ENCODE assay signal across 9 cellular contexts in the genomic region with DNA sequence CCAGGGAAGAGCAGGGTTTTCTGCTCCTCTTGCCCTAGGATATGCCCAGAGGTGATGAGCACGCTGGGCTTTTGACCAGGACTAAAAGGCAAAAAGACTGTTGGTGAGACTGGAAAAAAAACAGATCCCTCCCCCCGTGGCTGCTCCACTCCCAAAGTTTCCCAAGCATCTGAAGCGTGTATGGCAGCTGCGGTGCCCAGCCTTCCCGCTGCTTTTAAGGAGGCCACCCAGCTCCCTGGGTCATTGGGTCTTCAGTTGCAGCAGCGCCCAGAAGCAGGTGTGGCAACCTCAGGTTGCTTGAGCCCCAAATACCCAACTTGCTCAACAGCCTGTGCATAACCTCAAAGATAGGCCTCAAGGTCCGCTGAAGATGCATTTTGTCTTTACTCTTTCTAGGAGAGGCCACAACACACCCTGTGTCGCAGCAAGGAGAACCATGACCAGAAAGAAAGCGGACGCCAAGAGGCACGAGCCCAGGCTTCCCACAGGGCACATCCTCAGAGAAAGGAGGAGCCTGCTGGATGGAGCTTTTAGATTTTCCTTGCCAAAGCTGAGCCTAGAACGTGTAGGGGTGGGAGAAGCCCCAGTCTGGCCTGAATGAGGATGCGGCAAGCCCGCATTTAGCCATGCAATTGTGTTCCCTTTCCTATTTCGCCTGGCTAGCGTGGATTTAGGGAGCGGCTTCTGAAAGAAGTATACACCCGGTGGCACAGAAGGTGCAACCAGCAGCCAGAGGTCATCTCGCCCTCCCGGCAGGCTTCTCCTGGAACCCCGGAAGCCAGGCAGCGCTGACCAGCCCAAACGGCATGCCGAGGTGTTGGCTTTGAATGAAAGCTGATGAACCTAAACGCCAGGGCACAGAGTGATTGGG. TPM values are rescaled to one million over a fixed set of nuclear protein-coding genes. Genes with fewer than 3 reads are reported as not detected.
A peak's percentile ranks its signal among the peaks of the same experiment; 100 is the strongest.
DNase-seq lines count a peak whose midpoint lies in the region; ATAC-seq and TF ChIP-seq lines count a peak whose summit lies in the region.
"Had no signal": no experiment of that assay in that cellular context is flagged by ENCODE, and none has a peak within 500 bp of the region (broad histone marks: within the 10 kb centered on the region; RNA-seq: fewer than 3 reads in every experiment).

No MANE protein-coding gene starts in this region.

- intact Hi-C loops in CD14-positive monocyte (cut with micrococcal nuclease) (no loop called here), testis (cut with DNase I; ENCODE audit: low total_unique reads) (no loop called here)

- WGBS in HUES64, result 77% methylated on average over 25 of the region's 25 CpGs
- 49 to 57% methylated on average over 22 to 25 of the region's 25 CpGs for WGBS in testis, 2 donors

- H3K4me1 Mint-ChIP-seq in CD14-positive monocyte, result peaks cover 35% of the 10 kb centered on the region
- H3K4me1 Mint-ChIP-seq in nephron progenitor cell, result peaks cover 87% of the 10 kb centered on the region

- peak overlapping the region; percentile 89 to 97 for H3K4me3 Mint-ChIP-seq in CD14-positive monocyte
- peak overlapping the region; percentile 95 for H3K4me3 Mint-ChIP-seq in nephron progenitor cell

- no peak for ATAC-seq in HG03045 (IDR thresholded peaks at IDR 0.05; ENCODE audit: unreplicated experiment)

- H3K27ac Mint-ChIP-seq in CD14-positive monocyte (no peak overlapping the region), nephron progenitor cell (peak overlapping the region; percentile 65)

- H3K9ac ChIP-seq in HUES64 (ENCODE audit: low read depth, low read length) (no peak overlapping the region), duodenal mucosa (ENCODE audit: low read depth in 1 of 2, low read length in 2 of 2) (no peak overlapping the region)

- H3K9me3 ChIP-seq in HUES64 (ENCODE audit: insufficient read depth, low read depth, low read length) (no peaks in the 10 kb centered on the region), duodenal mucosa (ENCODE audit: control insufficient read depth in 1 of 2, low read length in 2 of 2) (no peaks in the 10 kb centered on the region), testis (no peaks in the 10 kb centered on the region)

- no peaks in the 10 kb centered on the region for H3K36me3 ChIP-seq in HUES64 (ENCODE audit: insufficient read depth, low read length)
- no peaks in the 10 kb centered on the region for H3K36me3 ChIP-seq in duodenal mucosa (ENCODE audit: control insufficient read depth in 1 of 2, insufficient read depth in 2 of 2, low read length in 2 of 2)
- H3K36me3 ChIP-seq in testis (ENCODE audit: low read depth, missing control alignments), result no peaks in the 10 kb centered on the region
- H3K36me3 ChIP-seq: cardiac muscle cell had no signal

- H3K36me3 Mint-ChIP-seq in CD14-positive monocyte, result no peaks in the 10 kb centered on the region
- H3K36me3 Mint-ChIP-seq in nephron progenitor cell (ENCODE audit: low read depth), result peaks cover 19% of the 10 kb centered on the region

- peaks cover 0 to 5% (median 4%) of the 10 kb centered on the region in 3 donors for H3K27me3 Mint-ChIP-seq in CD14-positive monocyte (ENCODE audit: low read depth in 3 of 3)
- H3K27me3 Mint-ChIP-seq in nephron progenitor cell (ENCODE audit: low read depth, poor library complexity), result no peaks in the 10 kb centered on the region

- H3K27ac ChIP-seq in HUES64 (ENCODE audit: low read depth, low read length) (no peak overlapping the region), duodenal mucosa (ENCODE audit: low read depth, low read length) (no peak overlapping the region), testis (no peak overlapping the region)
- H3K27ac ChIP-seq: cardiac muscle cell had no signal

- H3K4me1 ChIP-seq in HUES64 (ENCODE audit: insufficient read depth, low read length), result peaks cover 22% of the 10 kb centered on the region
- H3K4me1 ChIP-seq in duodenal mucosa (ENCODE audit: control insufficient read depth in 1 of 2, insufficient read depth in 2 of 2, low read length in 2 of 2), result peaks cover 20 to 23% of the 10 kb centered on the region in 2 donors
- peaks cover 11% of the 10 kb centered on the region for H3K4me1 ChIP-seq in testis

- no peak for TF ChIP-seq POLR2A in testis (IDR thresholded peaks at IDR 0.05)

- H3K9me3 Mint-ChIP-seq in CD14-positive monocyte (peaks cover 0 to 3% (median 0%) of the 10 kb centered on the region in 7 donors), nephron progenitor cell (no peaks in the 10 kb centered on the region)

- DNase-seq in CD14-positive monocyte (ENCODE audit: low spot score) (no peak), nephron progenitor cell (no peak), testis (no peak), KG1 (lab: John Stamatoyannopoulos, UW) (no peak)
- DNase-seq in activated CD4-positive, CD25-positive, alpha-beta regulatory T cell treated with anti-CD3 and anti-CD28 coated beads, Interleukin-2, amount 50 U/mL, for 72 hours, result no peak

- H3K4me3 ChIP-seq in HUES64 (ENCODE audit: low read length) (peak overlapping the region; percentile 74), duodenal mucosa (ENCODE audit: low read depth in 1 of 2, low read length in 2 of 2) (peak overlapping the region; percentile 92 to 97), testis (peak overlapping the region in 1 of 2 donors; percentile 55)
- H3K4me3 ChIP-seq: cardiac muscle cell had no signal

- TF ChIP-seq CTCF in CD14-positive monocyte (IDR thresholded peaks at IDR 0.05) (no peak), nephron progenitor cell (IDR thresholded peaks at IDR 0.05) (no peak), testis (IDR thresholded peaks at IDR 0.05) (no peak)

- H3K27me3 ChIP-seq in HUES64 (ENCODE audit: insufficient read depth, low read length) (0 out of 2 replicates have a peak, but pooled peaks cover 4% of the 10 kb centered on the region), duodenal mucosa (ENCODE audit: control insufficient read depth in 1 of 2, insufficient read depth in 2 of 2, low read length in 2 of 2) (no peaks in the 10 kb centered on the region), testis (no peaks in the 10 kb centered on the region)

RNA-seq across cellular contexts. Expression of gene SRGAP3, which starts 1.9 kb away (rescaled TPM):
- polyA plus RNA-seq in CD14-positive monocyte (under 1 TPM; 0.27 to 0.87 TPM), testis (ENCODE audit: insufficient read depth, low read depth, low replicate concordance) (16.5 TPM)
- polyA plus RNA-seq in HUES64 (2013, experiment 1 of 2), result 6.2 TPM
- polyA plus RNA-seq in HUES64 (2013, experiment 2 of 2), result 10.3 TPM
- 10 to 100 TPM; 58.5 to 65.9 TPM for total RNA-seq in testis
